In genomic region chr6:150235218-150235617, GRCh38 we compare ENCODE assay signal across 25 cellular contexts.
"Had no signal": no experiment of that assay in that cellular context is flagged by ENCODE, and none has a peak within 500 bp of the region (broad histone marks: within the 10 kb centered on the region; RNA-seq: fewer than 3 reads in every experiment).

No MANE protein-coding gene starts in this region.

- H3K27me3 ChIP-seq: brain microvascular endothelial cell, cardiac muscle cell, Peyer's patch had no signal

- H3K9me3 ChIP-seq: Peyer's patch, SJCRH30, SK-N-SH had no signal

- H3K36me3 ChIP-seq: brain microvascular endothelial cell, cardiac muscle cell, Peyer's patch, SJCRH30 had no signal

- ATAC-seq: activated CD8-positive, alpha-beta T cell treated with anti-CD3 and anti-CD28 coated beads, Interleukin-2, amount 10 ng/mL, durations not matched to agents 7 days and 5 days; activated T-cell treated with anti-CD3 and anti-CD28 coated beads, Interleukin-2, amount 50 U/mL, for 4 hours had no signal

- H3K36me3 Mint-ChIP-seq: activated naive CD8-positive, alpha-beta T cell treated with anti-CD3 and anti-CD28 coated beads for 36 hours had no signal

- H3K4me3 ChIP-seq: cardiac muscle cell, Peyer's patch, SJCRH30 had no signal

- H3K4me2 ChIP-seq: SK-N-SH had no signal

- H3K4me1 ChIP-seq: Peyer's patch, SJCRH30 had no signal

- H3K27ac Mint-ChIP-seq: activated B cell treated with CpG ODN at 0.5 μM for 24 hours; activated CD8-positive, alpha-beta T cell treated with anti-CD3 and anti-CD28 coated beads, Interleukin-2, amount 10 ng/mL, durations not matched to agents 7 days and 5 days; activated naive CD4-positive, alpha-beta T cell treated with anti-CD3 and anti-CD28 coated beads, Interleukin-2, amount 10 ng/mL, durations not matched to agents 7 days and 5 days; activated naive CD8-positive, alpha-beta T cell treated with anti-CD3 and anti-CD28 coated beads for 36 hours had no signal

- H3K27ac ChIP-seq: brain microvascular endothelial cell, cardiac muscle cell, Peyer's patch, RWPE1, SJCRH30 had no signal

- H3K9ac ChIP-seq: SK-N-SH had no signal

- H3K4me3 Mint-ChIP-seq: activated B cell treated with CpG ODN at 0.5 μM for 24 hours; activated CD8-positive, alpha-beta T cell treated with anti-CD3 and anti-CD28 coated beads, Interleukin-2, amount 10 ng/mL, durations not matched to agents 7 days and 5 days; activated naive CD4-positive, alpha-beta T cell treated with anti-CD3 and anti-CD28 coated beads, Interleukin-2, amount 10 ng/mL, durations not matched to agents 7 days and 5 days; activated naive CD8-positive, alpha-beta T cell treated with anti-CD3 and anti-CD28 coated beads for 36 hours; activated T-cell treated with anti-CD3 and anti-CD28 coated beads, Interleukin-2, amount 50 U/mL, for 4 hours had no signal

- DNase-seq: activated B cell treated with CpG ODN at 0.5 μM for 24 hours; activated CD4-positive, alpha-beta T cell treated with anti-CD3 and anti-CD28 coated beads for 1 hour; activated CD4-positive, alpha-beta T cell treated with anti-CD3 and anti-CD28 coated beads, Interleukin-2, amount 50 U/mL, for 1 hour; activated CD8-positive, alpha-beta T cell treated with anti-CD3 and anti-CD28 coated beads, Interleukin-2, amount 10 ng/mL, durations not matched to agents 7 days and 5 days; activated gamma-delta T cell; activated naive CD4-positive, alpha-beta T cell treated with anti-CD3 and anti-CD28 coated beads, Interleukin-2, amount 10 ng/mL, durations not matched to agents 7 days and 5 days; activated naive CD8-positive, alpha-beta T cell treated with anti-CD3 and anti-CD28 coated beads for 36 hours; activated T-cell treated with anti-CD3 and anti-CD28 coated beads, Interleukin-2, amount 50 U/mL, for 4 hours; brain microvascular endothelial cell; cerebellar nuclear complex; Karpas-422; MM.1S; NCI-H1105; NCI-H1436; NCI-H187; NCI-H2081 treated with DMSO at 0.1 percent for 48 hours; NCI-H446; NCI-H524; Peyer's patch; Right ventricle myocardium superior; SJCRH30; SK-N-SH; T-helper 9 cell had no signal
